8 cellular contexts compared by ENCODE assay signal in the genomic region with DNA sequence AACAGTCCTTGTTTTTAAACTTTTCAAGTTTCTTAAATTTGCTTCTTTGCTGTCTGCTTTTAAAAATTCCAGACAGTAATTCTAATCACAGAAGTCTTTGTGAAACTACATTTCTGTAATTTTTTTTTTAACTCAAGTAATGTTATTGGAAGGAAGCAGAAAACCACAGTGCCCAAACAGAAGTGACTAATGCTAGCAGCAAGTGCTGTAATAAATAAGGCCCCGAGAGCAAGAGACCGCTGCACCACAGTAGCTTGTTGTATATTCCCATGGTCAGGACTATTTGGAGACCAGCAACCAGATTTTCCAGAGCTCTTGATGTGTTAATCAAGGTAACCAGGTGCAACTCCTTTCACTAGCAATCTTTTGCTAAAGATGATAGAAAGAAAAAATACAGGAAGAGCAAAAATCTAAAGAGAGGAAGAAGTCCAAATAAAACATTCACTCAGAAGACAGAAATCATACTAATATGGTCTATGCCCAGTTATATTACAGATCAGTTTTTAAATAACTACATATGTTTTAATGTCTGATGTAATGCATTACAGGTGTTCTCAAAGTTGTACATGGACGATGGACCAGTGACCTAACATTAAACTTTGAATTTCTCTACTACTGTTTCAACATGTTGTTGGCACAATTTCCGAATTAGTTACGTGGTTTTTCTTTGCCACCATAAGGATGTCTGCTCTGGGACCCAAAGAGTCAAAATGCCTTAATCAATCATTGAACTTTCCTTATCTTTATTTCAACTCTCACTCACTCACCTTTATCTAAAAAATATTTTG. TPM values are rescaled to one million over a fixed set of nuclear protein-coding genes. Genes with fewer than 3 reads are reported as not detected.
DNase-seq lines count a peak whose midpoint lies in the region; ATAC-seq lines count a peak whose summit lies in the region.

No MANE protein-coding gene starts in this region.

- in situ Hi-C loops in SK-MEL-5 (cut with HindIII; ENCODE audit: low pct_unique_long_range_greater_than_20kb, low sequenced_read_pairs), result no loop called here

- DNase-seq in SK-MEL-5 (ENCODE audit: low read depth, low spot score) (peak; percentile 81), iris pigment epithelial cell (ENCODE audit: low read depth) (peak; percentile 92), DMS153 (lab: John Stamatoyannopoulos, UW) (no peak), SK-N-DZ (ENCODE audit: low spot score) (no peak), DMS114 treated with DMSO at 0.1 percent for 48 hours (lab: John Stamatoyannopoulos, UW; ENCODE audit: unreplicated experiment) (no peak)
- DNase-seq in effector CD8-positive, alpha-beta T cell (lab: John Stamatoyannopoulos, UW), result no peak

- ATAC-seq in GM18502 (IDR thresholded peaks at IDR 0.05; ENCODE audit: poor library complexity, unreplicated experiment) (peak; percentile 70), HG02610 (IDR thresholded peaks at IDR 0.05; ENCODE audit: unreplicated experiment) (peak; percentile 83)

RNA-seq across cellular contexts. Expression of gene WWTR1, which starts 36.4 kb away (rescaled TPM):
- total RNA-seq in SK-MEL-5 (2014; rRNA removed; shearing (Covaris generic)), result 87.6 and 95.5 TPM in 2 replicates
- polyA plus RNA-seq in SK-MEL-5 (2015; cell fraction: cytosol; rRNA removed), result 377 and 427 TPM in 2 replicates
- polyA plus RNA-seq in SK-MEL-5 (2015; cell fraction: nucleus; rRNA removed), result 153 and 158 TPM in 2 replicates
- 0.06 and 0.21 TPM in 2 replicates for polyA plus RNA-seq in SK-N-DZ (2014; cell fraction: cytosol; rRNA removed)
- 0.34 TPM in 1 of 2 replicates, not detected in the other for polyA plus RNA-seq in SK-N-DZ (2014; cell fraction: nucleus; rRNA removed)

Comparison
In these comparisons a context has a peak if more than half of its experiments do, and no peak if none do; other contexts are left out.
1. DNase-seq: peak in SK-MEL-5 (single experiment) and iris pigment epithelial cell (single experiment); none in effector CD8-positive, alpha-beta T cell (single experiment), DMS153 (single experiment), SK-N-DZ (single experiment) and DMS114 treated with DMSO at 0.1 percent for 48 hours (single experiment).